Comparison of ENCODE assay signal across 1 cellular context in the genomic region with DNA sequence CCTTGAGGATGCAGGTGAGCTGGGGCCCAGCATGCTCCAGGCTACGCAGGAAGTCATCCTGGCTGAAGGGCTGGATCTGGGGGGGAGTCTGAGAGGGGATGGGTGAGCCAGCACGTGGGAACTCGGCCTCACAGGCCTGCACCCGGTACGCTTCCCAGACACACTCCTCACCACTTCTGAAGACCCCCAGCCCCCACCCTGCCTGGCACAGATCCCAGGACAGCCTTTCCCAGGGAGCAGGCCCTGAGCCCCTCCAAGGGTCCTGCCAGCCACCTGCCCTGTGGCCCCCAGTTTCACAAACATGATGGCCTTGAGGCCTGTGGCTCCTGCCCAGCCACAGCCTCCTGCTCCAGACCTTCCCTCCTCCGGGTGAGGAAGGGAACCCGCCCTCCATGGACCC.
TF ChIP-seq lines count a peak whose summit lies in the region.

No MANE protein-coding gene starts in this region.

TF ChIP-seq in H1, 55 proteins besides CTCF, POLR2A, EP300 and RAD21:
- TF ChIP-seq GABPA (IDR thresholded peaks at IDR 0.05; ENCODE audit: borderline replicate concordance, insufficient read depth, low read length) (no peak), SRF (IDR thresholded peaks at IDR 0.05; ENCODE audit: low read depth, low read length) (no peak), EGR1 (IDR thresholded peaks at IDR 0.05; ENCODE audit: borderline replicate concordance, low read depth, low read length) (no peak), NRF1 (IDR thresholded peaks at IDR 0.05; ENCODE audit: low read depth, low read length) (no peak), HDAC6 (IDR thresholded peaks at IDR 0.05; ENCODE audit: low read depth, low read length) (no peak), CTBP2 (IDR thresholded peaks at IDR 0.05; ENCODE audit: borderline replicate concordance, insufficient read depth, insufficient read length, low read length) (no peak), CHD2 (IDR thresholded peaks at IDR 0.05; ENCODE audit: low read length) (no peak), TEAD4 (IDR thresholded peaks at IDR 0.05; ENCODE audit: low read depth, low read length) (no peak), KDM5A (IDR thresholded peaks at IDR 0.05; ENCODE audit: low read length) (no peak), SP1 (IDR thresholded peaks at IDR 0.05; ENCODE audit: low read depth, low read length) (no peak), JUND (IDR thresholded peaks at IDR 0.05; ENCODE audit: low read length) (no peak), SIX5 (IDR thresholded peaks at IDR 0.05; ENCODE audit: low read depth, low read length) (no peak), CEBPB (IDR thresholded peaks at IDR 0.05; ENCODE audit: low read depth, low read length) (no peak)
